8 cellular contexts compared by ENCODE assay signal in the genomic region with DNA sequence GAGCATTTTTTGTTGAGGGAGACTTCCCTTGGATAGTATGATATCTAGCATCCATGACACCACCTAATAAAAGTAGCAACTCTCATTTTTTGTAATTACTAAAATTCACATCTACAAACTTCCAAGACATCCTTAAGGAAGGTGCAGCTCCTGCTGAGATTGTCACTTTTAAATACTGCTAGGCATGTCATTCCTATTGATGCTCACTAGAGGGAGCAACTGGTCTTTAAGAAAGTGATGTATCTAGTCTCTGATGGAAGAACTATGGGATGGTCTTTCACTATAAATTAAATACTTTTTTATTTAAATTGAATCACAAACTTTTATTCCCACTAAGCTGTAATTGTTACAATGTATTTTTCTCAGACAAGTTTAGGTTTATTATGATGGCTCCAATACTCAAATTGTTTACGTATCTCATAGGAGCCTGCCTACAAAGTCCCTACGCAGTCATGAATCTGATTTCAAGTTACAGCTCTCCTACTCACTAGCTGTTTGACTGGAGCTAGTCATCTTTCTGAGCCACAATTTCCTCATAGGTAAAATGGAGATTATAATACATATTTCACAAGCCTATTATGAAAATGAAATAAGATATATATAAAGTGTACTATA. TPM values are rescaled to one million over a fixed set of nuclear protein-coding genes. Genes with fewer than 3 reads are reported as not detected.
A peak's percentile ranks its signal among the peaks of the same experiment; 100 is the strongest.
DNase-seq lines count a peak whose midpoint lies in the region; ATAC-seq and TF ChIP-seq lines count a peak whose summit lies in the region.

No MANE protein-coding gene starts in this region.

- ATAC-seq in GM23338 (peak; percentile 80), upper lobe of left lung (ENCODE audit: low FRiP score in 2 of 2) (peak in 1 of 2 donors; percentile 93)

- H3K36me3 ChIP-seq in GM23338 (ENCODE audit: insufficient read depth), result no peaks in the 10 kb centered on the region
- no peaks in the 10 kb centered on the region for H3K36me3 ChIP-seq in brain microvascular endothelial cell (replicated peaks)
- H3K36me3 ChIP-seq in upper lobe of left lung, result no peaks in the 10 kb centered on the region

- H3F3A ChIP-seq in GM23338 (replicated peaks; ENCODE audit: low read depth), result no peaks in the 10 kb centered on the region

- WGBS in upper lobe of left lung, 2 donors, result 89 to 97% methylated on average over 2 of the region's 2 CpGs

- peaks cover 5% of the 10 kb centered on the region; the same call in 2 of the 3 replicates for H3K9me3 Mint-ChIP-seq in GM23338

- H3K27me3 ChIP-seq in GM23338 (ENCODE audit: insufficient read depth) (no peaks in the 10 kb centered on the region), brain microvascular endothelial cell (replicated peaks) (no peaks in the 10 kb centered on the region), upper lobe of left lung (no peaks in the 10 kb centered on the region)

- peaks cover 4% of the 10 kb centered on the region; the same call in 1 of the 2 replicates for H3K9me2 ChIP-seq in GM23338 (ENCODE audit: insufficient read depth)

- H3K9me3 ChIP-seq in upper lobe of left lung, result no peaks in the 10 kb centered on the region

- H3K4me1 ChIP-seq in GM23338 (ENCODE audit: insufficient read depth), result no peaks in the 10 kb centered on the region
- no peaks in the 10 kb centered on the region for H3K4me1 ChIP-seq in upper lobe of left lung

- H3K27ac ChIP-seq in GM23338 (ENCODE audit: low read depth), result no peak overlapping the region
- no peak overlapping the region for H3K27ac ChIP-seq in brain microvascular endothelial cell
- H3K27ac ChIP-seq in upper lobe of left lung, result no peak overlapping the region

- H3K27ac Mint-ChIP-seq in GM23338, result no peak overlapping the region

- no peak overlapping the region for H2AFZ ChIP-seq in GM23338

- no peaks in the 10 kb centered on the region for H4K20me1 ChIP-seq in GM23338 (replicated peaks; ENCODE audit: insufficient read depth)

- peaks cover 4% of the 10 kb centered on the region; the same call in 2 of the 3 replicates for H3K4me1 Mint-ChIP-seq in GM23338

- H3K27me3 Mint-ChIP-seq in GM23338 (ENCODE audit: insufficient read depth, low read depth, poor library complexity), result no peaks in the 10 kb centered on the region

- H3K4me3 ChIP-seq in GM23338, result no peak overlapping the region
- no peak overlapping the region for H3K4me3 ChIP-seq in brain microvascular endothelial cell (ENCODE audit: low read depth, low read length)
- no peak overlapping the region for H3K4me3 ChIP-seq in upper lobe of left lung

- H3K4me3 Mint-ChIP-seq in GM23338, result no peak overlapping the region

- peak; percentile 90 to 97 for TF ChIP-seq CTCF in GM23338 (conservative IDR thresholded peaks at IDR 0.05; ENCODE audit: low read depth in 2 of 2)
- peak; percentile 70 for TF ChIP-seq CTCF in brain microvascular endothelial cell (IDR thresholded peaks at IDR 0.05; ENCODE audit: low read depth, low read length, missing control alignments)
- TF ChIP-seq CTCF in upper lobe of left lung (IDR thresholded peaks at IDR 0.05), result peak; percentile 76 to 91 (median 81)

- DNase-seq in EL (peak; percentile 48), GM23338 (ENCODE audit: low spot score) (peak; percentile 75), NCI-H460 (ENCODE audit: extremely low read depth, low read depth) (peak; percentile 53), brain microvascular endothelial cell (no peak), left kidney (ENCODE audit: low read depth, low spot score) (peak; percentile 69), upper lobe of left lung (no peak), occipital lobe (lab: John Stamatoyannopoulos, UW) (no peak), NCI-H226 (no peak)

- no peaks in the 10 kb centered on the region for H3K36me3 Mint-ChIP-seq in GM23338 (ENCODE audit: low read depth)

- in situ Hi-C loops in brain microvascular endothelial cell (cut with HindIII; ENCODE audit: low pct_ligation_motif_present, low sequenced_read_pairs), result no loop called here

- no peak for TF ChIP-seq POLR2A in upper lobe of left lung (IDR thresholded peaks at IDR 0.05)

- no peak for TF ChIP-seq EP300 in upper lobe of left lung (IDR thresholded peaks at IDR 0.05)

- no peaks in the 10 kb centered on the region for H3K79me2 ChIP-seq in GM23338 (replicated peaks; ENCODE audit: insufficient read depth)

- no peak overlapping the region for H3K4me2 ChIP-seq in GM23338

TF ChIP-seq in GM23338, 12 proteins besides CTCF, POLR2A, EP300 and RAD21:
- no peak for TF ChIP-seq CREB1 (CRISPR knock-in tag; IDR thresholded peaks at IDR 0.05; ENCODE audit: low read depth)
- TF ChIP-seq, protein P1, sequence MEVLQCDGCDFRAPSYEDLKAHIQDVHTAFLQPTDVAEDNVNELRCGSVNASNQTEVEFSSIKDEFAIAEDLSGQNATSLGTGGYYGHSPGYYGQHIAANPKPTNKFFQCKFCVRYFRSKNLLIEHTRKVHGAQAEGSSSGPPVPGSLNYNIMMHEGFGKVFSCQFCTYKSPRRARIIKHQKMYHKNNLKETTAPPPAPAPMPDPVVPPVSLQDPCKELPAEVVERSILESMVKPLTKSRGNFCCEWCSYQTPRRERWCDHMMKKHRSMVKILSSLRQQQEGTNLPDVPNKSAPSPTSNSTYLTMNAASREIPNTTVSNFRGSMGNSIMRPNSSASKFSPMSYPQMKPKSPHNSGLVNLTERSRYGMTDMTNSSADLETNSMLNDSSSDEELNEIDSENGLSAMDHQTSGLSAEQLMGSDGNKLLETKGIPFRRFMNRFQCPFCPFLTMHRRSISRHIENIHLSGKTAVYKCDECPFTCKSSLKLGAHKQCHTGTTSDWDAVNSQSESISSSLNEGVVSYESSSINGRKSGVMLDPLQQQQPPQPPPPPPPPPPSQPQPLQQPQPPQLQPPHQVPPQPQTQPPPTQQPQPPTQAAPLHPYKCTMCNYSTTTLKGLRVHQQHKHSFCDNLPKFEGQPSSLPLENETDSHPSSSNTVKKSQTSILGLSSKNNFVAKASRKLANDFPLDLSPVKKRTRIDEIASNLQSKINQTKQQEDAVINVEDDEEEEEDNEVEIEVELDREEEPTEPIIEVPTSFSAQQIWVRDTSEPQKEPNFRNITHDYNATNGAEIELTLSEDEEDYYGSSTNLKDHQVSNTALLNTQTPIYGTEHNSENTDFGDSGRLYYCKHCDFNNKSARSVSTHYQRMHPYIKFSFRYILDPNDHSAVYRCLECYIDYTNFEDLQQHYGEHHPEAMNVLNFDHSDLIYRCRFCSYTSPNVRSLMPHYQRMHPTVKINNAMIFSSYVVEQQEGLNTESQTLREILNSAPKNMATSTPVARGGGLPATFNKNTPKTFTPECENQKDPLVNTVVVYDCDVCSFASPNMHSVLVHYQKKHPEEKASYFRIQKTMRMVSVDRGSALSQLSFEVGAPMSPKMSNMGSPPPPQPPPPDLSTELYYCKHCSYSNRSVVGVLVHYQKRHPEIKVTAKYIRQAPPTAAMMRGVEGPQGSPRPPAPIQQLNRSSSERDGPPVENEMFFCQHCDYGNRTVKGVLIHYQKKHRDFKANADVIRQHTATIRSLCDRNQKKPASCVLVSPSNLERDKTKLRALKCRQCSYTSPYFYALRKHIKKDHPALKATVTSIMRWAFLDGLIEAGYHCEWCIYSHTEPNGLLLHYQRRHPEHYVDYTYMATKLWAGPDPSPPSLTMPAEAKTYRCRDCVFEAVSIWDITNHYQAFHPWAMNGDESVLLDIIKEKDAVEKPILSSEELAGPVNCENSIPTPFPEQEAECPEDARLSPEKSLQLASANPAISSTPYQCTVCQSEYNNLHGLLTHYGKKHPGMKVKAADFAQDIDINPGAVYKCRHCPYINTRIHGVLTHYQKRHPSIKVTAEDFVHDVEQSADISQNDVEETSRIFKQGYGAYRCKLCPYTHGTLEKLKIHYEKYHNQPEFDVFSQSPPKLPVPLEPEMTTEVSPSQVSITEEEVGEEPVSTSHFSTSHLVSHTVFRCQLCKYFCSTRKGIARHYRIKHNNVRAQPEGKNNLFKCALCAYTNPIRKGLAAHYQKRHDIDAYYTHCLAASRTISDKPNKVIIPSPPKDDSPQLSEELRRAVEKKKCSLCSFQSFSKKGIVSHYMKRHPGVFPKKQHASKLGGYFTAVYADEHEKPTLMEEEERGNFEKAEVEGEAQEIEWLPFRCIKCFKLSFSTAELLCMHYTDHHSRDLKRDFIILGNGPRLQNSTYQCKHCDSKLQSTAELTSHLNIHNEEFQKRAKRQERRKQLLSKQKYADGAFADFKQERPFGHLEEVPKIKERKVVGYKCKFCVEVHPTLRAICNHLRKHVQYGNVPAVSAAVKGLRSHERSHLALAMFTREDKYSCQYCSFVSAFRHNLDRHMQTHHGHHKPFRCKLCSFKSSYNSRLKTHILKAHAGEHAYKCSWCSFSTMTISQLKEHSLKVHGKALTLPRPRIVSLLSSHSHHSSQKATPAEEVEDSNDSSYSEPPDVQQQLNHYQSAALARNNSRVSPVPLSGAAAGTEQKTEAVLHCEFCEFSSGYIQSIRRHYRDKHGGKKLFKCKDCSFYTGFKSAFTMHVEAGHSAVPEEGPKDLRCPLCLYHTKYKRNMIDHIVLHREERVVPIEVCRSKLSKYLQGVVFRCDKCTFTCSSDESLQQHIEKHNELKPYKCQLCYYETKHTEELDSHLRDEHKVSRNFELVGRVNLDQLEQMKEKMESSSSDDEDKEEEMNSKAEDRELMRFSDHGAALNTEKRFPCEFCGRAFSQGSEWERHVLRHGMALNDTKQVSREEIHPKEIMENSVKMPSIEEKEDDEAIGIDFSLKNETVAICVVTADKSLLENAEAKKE (CRISPR knock-in tag; IDR thresholded peaks at IDR 0.05), result no peak

RNA-seq across cellular contexts. Expression of a gene that starts 8.0 kb away (rescaled TPM):
- total RNA-seq in GM23338 (2014; rRNA removed; shearing (Covaris generic)), result 61.8 and 66.1 TPM in 2 replicates
- 24.6 and 24.9 TPM in 2 replicates for polyA plus RNA-seq in GM23338 (2016; fragmentation: Nextera tagmentation; extraction: Ambion mirVana)
- total RNA-seq in NCI-H460 (2014; rRNA removed; shearing (Covaris generic)), result 32.3 and 34.6 TPM in 2 replicates
- 13.4 and 15.2 TPM in 2 replicates for polyA plus RNA-seq in NCI-H460 (2014; cell fraction: nucleus; rRNA removed)
- total RNA-seq in upper lobe of left lung (10 to 100 TPM; 33.5 to 83.6 (median 64.9) TPM), occipital lobe (205 TPM)

RNA-seq across cellular contexts. Expression of a gene that starts 33.9 kb away (rescaled TPM):
- 16.2 and 19.8 TPM in 2 replicates for total RNA-seq in GM23338 (2014; rRNA removed; shearing (Covaris generic))
- 12.7 and 13.2 TPM in 2 replicates for polyA plus RNA-seq in GM23338 (2016; fragmentation: Nextera tagmentation; extraction: Ambion mirVana)
- total RNA-seq in NCI-H460 (2014; rRNA removed; shearing (Covaris generic)), result 7.6 and 9.7 TPM in 2 replicates
- polyA plus RNA-seq in NCI-H460 (2014; cell fraction: nucleus; rRNA removed), result 17.9 and 20.0 TPM in 2 replicates
- total RNA-seq in upper lobe of left lung (10 to 100 TPM in 2 of 6 donors, 1 to 10 TPM in 4; 4.4 to 13.0 (median 9.4) TPM), occipital lobe (70.2 TPM)

Comparison
In these comparisons a context has a peak if more than half of its experiments do, and no peak if none do; other contexts are left out.
1. DNase-seq: peak in EL (single experiment), GM23338 (single experiment), NCI-H460 (single experiment) and left kidney (single experiment); none in brain microvascular endothelial cell (single experiment), upper lobe of left lung (0 of 2), occipital lobe (single experiment) and NCI-H226 (single experiment).
2. Peak in every context shown above with its lines, with median percentiles within 50 percentile points of each other: CTCF ChIP-seq.